ENCODE assay signal across 17 cellular contexts in genomic region chr1:223765719-223766340, GRCh38. TPM values are rescaled to one million over a fixed set of nuclear protein-coding genes. Genes with fewer than 3 reads are reported as not detected.
DNase-seq lines count a peak whose midpoint lies in the region; ATAC-seq lines count a peak whose summit lies in the region.
"Had no signal": no experiment of that assay in that cellular context is flagged by ENCODE, and none has a peak within 500 bp of the region (broad histone marks: within the 10 kb centered on the region; RNA-seq: fewer than 3 reads in every experiment).

No MANE protein-coding gene starts in this region.

- DNase-seq in NCI-H1417 (lab: John Stamatoyannopoulos, UW) (peak in 2 of 3 experiments; percentile 15 to 60), NCI-H1417 treated with DMSO at 0.1 percent for 48 hours (lab: John Stamatoyannopoulos, UW) (no peak), neuronal stem cell (ENCODE audit: low spot score) (no peak), occipital lobe (lab: John Stamatoyannopoulos, UW) (no peak)
- DNase-seq: activated CD4-positive, alpha-beta T cell treated with anti-CD3 and anti-CD28 coated beads, Interleukin-2, amount 10 ng/mL, durations not matched to agents 24 days and 14 days; effector memory CD8-positive, alpha-beta T cell; HCEC 1CT; naive thymus-derived CD4-positive, alpha-beta T cell; NCI-H226; T-helper 2 cell had no signal

- no peaks in the 10 kb centered on the region for H3K4me1 ChIP-seq in HUES48 (ENCODE audit: control insufficient read depth, insufficient read depth, low read length)
- H3K4me1 ChIP-seq in neuronal stem cell (ENCODE audit: control insufficient read depth in 2 of 2, insufficient read depth in 1 of 2, low read depth in 1 of 2, low read length in 2 of 2), result peaks cover 0 to 10% of the 10 kb centered on the region in 2 donors

- no peak overlapping the region for H2BK15ac ChIP-seq in neuronal stem cell (ENCODE audit: low read length)

- H2BK12ac ChIP-seq in neuronal stem cell (ENCODE audit: low read length), result no peak overlapping the region

- H3K79me1 ChIP-seq in neuronal stem cell (ENCODE audit: low read depth, low read length), result no peaks in the 10 kb centered on the region

- H3K9me3 ChIP-seq in HUES48 (ENCODE audit: control insufficient read depth, insufficient read depth, low read length) (no peaks in the 10 kb centered on the region), neuronal stem cell (replicated peaks in 1 of 2; ENCODE audit: control insufficient read depth in 2 of 2, insufficient read depth in 1 of 2, low read depth in 1 of 2, low read length in 2 of 2) (no peaks in the 10 kb centered on the region)
- H3K9me3 ChIP-seq: gastroesophageal sphincter, sigmoid colon had no signal

- H3K27ac ChIP-seq in HUES48 (ENCODE audit: low read depth, low read length), result peak overlapping the region; percentile 6
- H3K27ac ChIP-seq in angular gyrus (ENCODE audit: low read depth, low read length), result peak overlapping the region; percentile 96
- peak overlapping the region; percentile 14 for H3K27ac ChIP-seq in neuronal stem cell (replicated peaks; ENCODE audit: low read length)
- H3K27ac ChIP-seq: 22Rv1, sigmoid colon had no signal

- no peak overlapping the region for H3K23ac ChIP-seq in neuronal stem cell (ENCODE audit: low read depth, low read length, poor library complexity)

- no peak overlapping the region for H2BK120ac ChIP-seq in neuronal stem cell (ENCODE audit: low read depth, low read length)

- no CpG with 5 or more reads among the region's 7 CpGs for WGBS in neuronal stem cell (ENCODE audit: extremely low coverage in 2 of 2, insufficient read length in 2 of 2, insufficient replicate concordance in 1 of 2), 2 donors

- H3K27me3 ChIP-seq in HUES48 (ENCODE audit: control insufficient read depth, insufficient read depth, low read length) (no peaks in the 10 kb centered on the region), neuronal stem cell (ENCODE audit: control insufficient read depth in 3 of 3, insufficient read depth in 3 of 3, low read depth in 1 of 3, low read length in 3 of 3) (no peaks in the 10 kb centered on the region)
- H3K27me3 ChIP-seq: gastroesophageal sphincter, sigmoid colon had no signal

- H2BK5ac ChIP-seq in neuronal stem cell (ENCODE audit: low read length), result peak overlapping the region; percentile 49

- peaks cover 12% of the 10 kb centered on the region for H3K36me3 ChIP-seq in HUES48 (ENCODE audit: control insufficient read depth, insufficient read depth, low read length)
- peaks cover 13 to 76% of the 10 kb centered on the region in 2 donors for H3K36me3 ChIP-seq in neuronal stem cell (replicated peaks in 1 of 2; ENCODE audit: control insufficient read depth in 2 of 2, insufficient read depth in 2 of 2, low read length in 2 of 2)

- H3K14ac ChIP-seq in neuronal stem cell (ENCODE audit: low read length), result no peak overlapping the region

- H4K8ac ChIP-seq in neuronal stem cell (ENCODE audit: low read depth, low read length), result no peak overlapping the region

- H2AFZ ChIP-seq in neuronal stem cell (ENCODE audit: low read length), result no peak overlapping the region

- H3K9ac ChIP-seq in HUES48 (ENCODE audit: low read depth, low read length) (no peak overlapping the region), neuronal stem cell (ENCODE audit: low read depth, low read length, poor library complexity) (no peak overlapping the region)

- no peak overlapping the region for H3K4ac ChIP-seq in neuronal stem cell (ENCODE audit: low read length)

- H3K4me3 ChIP-seq in HUES48 (ENCODE audit: low read depth, low read length) (no peak overlapping the region), neuronal stem cell (ENCODE audit: low read length in 2 of 2) (no peak overlapping the region)
- H3K4me3 ChIP-seq: gastroesophageal sphincter, sigmoid colon had no signal

- no peak for ATAC-seq in HG03432 (IDR thresholded peaks at IDR 0.05; ENCODE audit: unreplicated experiment)
- no peak for ATAC-seq in HG03571 (IDR thresholded peaks at IDR 0.05; ENCODE audit: unreplicated experiment)
- ATAC-seq: effector memory CD8-positive, alpha-beta T cell; naive thymus-derived CD4-positive, alpha-beta T cell had no signal

- no peak overlapping the region for H2AK5ac ChIP-seq in neuronal stem cell (ENCODE audit: low read depth, low read length)

- no peak overlapping the region for H4K91ac ChIP-seq in neuronal stem cell (ENCODE audit: low read depth, low read length, poor library complexity)

- no peak overlapping the region for H3K4me2 ChIP-seq in neuronal stem cell (ENCODE audit: insufficient read depth, low read length, poor library complexity, severe bottlenecking)

- H3K18ac ChIP-seq in neuronal stem cell (ENCODE audit: low read length), result no peak overlapping the region

RNA-seq across cellular contexts. Expression of gene CAPN2, which starts 53.5 kb away (rescaled TPM):
- polyA plus RNA-seq in neuronal stem cell (2013, experiment 1 of 2), result 50.4 TPM
- polyA plus RNA-seq in neuronal stem cell (2013, experiment 2 of 2), result 50.8 TPM
- total RNA-seq in occipital lobe, result 41.5 TPM

Comparison
In these comparisons a context has a peak if more than half of its experiments do, and no peak if none do; other contexts are left out.
1. DNase-seq: peak in NCI-H1417 (2 of 3); none in NCI-H1417 treated with DMSO at 0.1 percent for 48 hours (single experiment), neuronal stem cell (single experiment) and occipital lobe (single experiment).
2. H3K27ac ChIP-seq: peak in every context shown above with its lines; median percentile 96 in angular gyrus; 14 in neuronal stem cell; 6 in HUES48.